ENCODE assay signal across 8 cellular contexts in genomic region chr12:132593938-132594358, GRCh38. TPM values are rescaled to one million over a fixed set of nuclear protein-coding genes. Genes with fewer than 3 reads are reported as not detected.
DNase-seq lines count a peak whose midpoint lies in the region; ATAC-seq and TF ChIP-seq lines count a peak whose summit lies in the region.

No MANE protein-coding gene starts in this region.

- peak; percentile 71 for ATAC-seq in HG03342 (IDR thresholded peaks at IDR 0.05; ENCODE audit: unreplicated experiment)
- ATAC-seq in body of pancreas, result peak; percentile 99

- H3K9me3 ChIP-seq in body of pancreas, result no peaks in the 10 kb centered on the region

- H3K36me3 ChIP-seq in body of pancreas (replicated peaks in 1 of 2; ENCODE audit: insufficient read depth in 1 of 2, low read depth in 2 of 2), result no peaks in the 10 kb centered on the region

- H3K4me3 ChIP-seq in body of pancreas (no peak overlapping the region), retinal pigment epithelial cell (ENCODE audit: low read length) (no peak overlapping the region)

- H3K4me1 ChIP-seq in body of pancreas, result peaks cover 12% of the 10 kb centered on the region

- TF ChIP-seq CTCF in body of pancreas (IDR thresholded peaks at IDR 0.05) (no peak), retinal pigment epithelial cell (conservative IDR thresholded peaks at IDR 0.05; ENCODE audit: low read depth, low read length) (no peak)

- TF ChIP-seq POLR2A in body of pancreas (IDR thresholded peaks at IDR 0.05), result no peak

- peak; percentile 14 for DNase-seq in activated CD8-positive, alpha-beta memory T cell treated with anti-CD3 and anti-CD28 coated beads, Interleukin-2, amount 50 U/mL, for 4 hours
- no peak for DNase-seq in activated CD8-positive, alpha-beta memory T cell treated with anti-CD3 and anti-CD28 coated beads for 24 hours
- DNase-seq in NCI-H69 (lab: John Stamatoyannopoulos, UW), result peak; percentile 99
- peak; percentile 82 to 96 (median 91) for DNase-seq in body of pancreas
- DNase-seq in hippocampal formation (lab: John Stamatoyannopoulos, UW), result peak; percentile 75 to 82
- peak; percentile 89 for DNase-seq in retinal pigment epithelial cell (ENCODE audit: low read depth)
- DNase-seq in cortex of kidney (lab: John Stamatoyannopoulos, UW), result no peak

- peaks cover 0 to 10% of the 10 kb centered on the region in 2 donors for H3K27me3 ChIP-seq in body of pancreas

- H3K27ac ChIP-seq in body of pancreas, result no peak overlapping the region

- 18 to 29% methylated on average over 11 of the region's 11 CpGs for WGBS in body of pancreas, 2 donors

- intact Hi-C loops in body of pancreas (cut with DNase I), result no loop called here

RNA-seq across cellular contexts. Expression of gene LRCOL1, which starts 16.4 kb away (rescaled TPM):
- not detected for total RNA-seq in body of pancreas

RNA-seq across cellular contexts. Expression of gene P2RX2, which starts 24.6 kb away (rescaled TPM):
- 1 to 10 TPM in 1 of 2 donors, not detected in 1; 1.0 TPM for total RNA-seq in body of pancreas

Comparison
In these comparisons a context has a peak if more than half of its experiments do, and no peak if none do; other contexts are left out.
1. DNase-seq: peak in activated CD8-positive, alpha-beta memory T cell treated with anti-CD3 and anti-CD28 coated beads, Interleukin-2, amount 50 U/mL, for 4 hours (single experiment), NCI-H69 (single experiment), body of pancreas (4 of 4), hippocampal formation (2 of 2) and retinal pigment epithelial cell (single experiment); none in activated CD8-positive, alpha-beta memory T cell treated with anti-CD3 and anti-CD28 coated beads for 24 hours (single experiment) and cortex of kidney (single experiment).